Comparison of ENCODE assay signal across 15 cellular contexts in the genomic region with DNA sequence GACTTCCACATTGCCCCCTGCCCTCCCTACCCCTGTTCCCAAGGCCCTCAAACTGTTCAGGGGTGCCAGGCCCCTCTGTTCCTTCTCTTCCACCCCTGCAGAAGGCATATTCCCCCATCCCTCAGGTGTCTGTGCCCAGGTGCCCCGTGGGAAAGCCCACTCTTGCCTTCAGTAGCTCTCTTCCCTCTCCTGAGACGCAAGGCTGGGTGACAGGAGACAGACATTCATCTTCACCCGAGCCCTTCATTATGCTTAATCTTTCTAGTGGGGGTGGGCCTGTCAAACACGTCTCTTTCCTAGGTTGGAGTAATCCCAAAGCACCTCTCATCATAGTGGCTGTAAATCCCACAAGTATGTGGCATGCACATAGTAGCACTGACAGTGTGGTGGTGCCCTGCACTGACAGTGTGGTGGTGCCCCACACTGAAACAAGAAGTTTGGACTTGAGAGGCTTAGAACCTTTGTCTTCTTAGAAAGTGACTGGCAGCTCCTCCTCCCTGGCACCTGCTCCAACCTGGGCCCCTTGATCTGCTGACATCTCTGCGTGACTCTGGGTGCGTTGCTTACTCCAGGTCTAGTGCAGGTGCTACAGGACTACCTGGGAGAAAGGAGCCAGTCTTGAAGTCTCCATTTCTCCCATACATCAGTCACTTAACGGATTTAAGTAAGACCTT. TPM values are rescaled to one million over a fixed set of nuclear protein-coding genes. Genes with fewer than 3 reads are reported as not detected.
A peak's percentile ranks its signal among the peaks of the same experiment; 100 is the strongest.
DNase-seq lines count a peak whose midpoint lies in the region; ATAC-seq and TF ChIP-seq lines count a peak whose summit lies in the region.
"Had no signal": no experiment of that assay in that cellular context is flagged by ENCODE, and none has a peak within 500 bp of the region (broad histone marks: within the 10 kb centered on the region; RNA-seq: fewer than 3 reads in every experiment).

No MANE protein-coding gene starts in this region.

- H3K4me3 ChIP-seq in endodermal cell (ENCODE audit: low read length) = no peak overlapping the region
- H3K4me3 ChIP-seq in transverse colon = no peak overlapping the region

- H3K4me3 Mint-ChIP-seq in endodermal cell = no peak overlapping the region
- no peak overlapping the region for H3K4me3 Mint-ChIP-seq in osteocyte (ENCODE audit: unreplicated experiment)
- H3K4me3 Mint-ChIP-seq: activated naive CD8-positive, alpha-beta T cell; stimulated activated memory B cell treated with anti-CD40 and anti-IgM and Interleukin-4, amounts not matched to agents 10 μg/mL and 1 μg/mL and 100 μg/mL, for 72 hours had no signal

- H3K9me3 Mint-ChIP-seq in endodermal cell (no peaks in the 10 kb centered on the region), osteocyte (ENCODE audit: unreplicated experiment) (no peaks in the 10 kb centered on the region)
- H3K9me3 Mint-ChIP-seq: stimulated activated memory B cell treated with anti-CD40 and anti-IgM and Interleukin-4, amounts not matched to agents 10 μg/mL and 1 μg/mL and 100 μg/mL, for 72 hours had no signal

- no peaks in the 10 kb centered on the region for H3K9me3 ChIP-seq in endodermal cell (ENCODE audit: control insufficient read depth, low read length)
- no peaks in the 10 kb centered on the region for H3K9me3 ChIP-seq in transverse colon

- TF ChIP-seq EP300 in transverse colon (IDR thresholded peaks at IDR 0.05; ENCODE audit: low read depth) = no peak

- no peak for TF ChIP-seq CTCF in endodermal cell (conservative IDR thresholded peaks at IDR 0.05)
- TF ChIP-seq CTCF in osteocyte (IDR thresholded peaks at IDR 0.05) = no peak
- TF ChIP-seq CTCF in transverse colon (IDR thresholded peaks at IDR 0.05) = no peak

- no peak overlapping the region for H3K9ac ChIP-seq in endodermal cell (ENCODE audit: extremely low read depth, low read length, poor library complexity, severe bottlenecking)

- H3K36me3 Mint-ChIP-seq in endodermal cell (ENCODE audit: low read depth) (peaks cover 3% of the 10 kb centered on the region), osteocyte (ENCODE audit: unreplicated experiment) (no peaks in the 10 kb centered on the region)
- H3K36me3 Mint-ChIP-seq: activated naive CD8-positive, alpha-beta T cell; stimulated activated memory B cell treated with anti-CD40 and anti-IgM and Interleukin-4, amounts not matched to agents 10 μg/mL and 1 μg/mL and 100 μg/mL, for 72 hours had no signal

- 91 to 94% methylated on average over 6 to 7 of the region's 7 CpGs for WGBS in endodermal cell (ENCODE audit: insufficient coverage in 1 of 2, insufficient read length in 1 of 2), 2 experiments
- 80 to 83% methylated on average over 1 to 7 of the region's 7 CpGs for WGBS in transverse colon (ENCODE audit: low coverage in 1 of 2), 2 donors

- no peaks in the 10 kb centered on the region for H3K4me1 ChIP-seq in endodermal cell (ENCODE audit: control insufficient read depth, insufficient read depth, low read length)
- peaks cover 6 to 39% (median 29%) of the 10 kb centered on the region in 4 donors for H3K4me1 ChIP-seq in transverse colon
- H3K4me1 ChIP-seq: foreskin keratinocyte had no signal

- H3K27me3 Mint-ChIP-seq in endodermal cell (ENCODE audit: insufficient read depth) (no peaks in the 10 kb centered on the region), osteocyte (ENCODE audit: unreplicated experiment) (no peaks in the 10 kb centered on the region)
- H3K27me3 Mint-ChIP-seq: activated naive CD8-positive, alpha-beta T cell; stimulated activated memory B cell treated with anti-CD40 and anti-IgM and Interleukin-4, amounts not matched to agents 10 μg/mL and 1 μg/mL and 100 μg/mL, for 72 hours had no signal

- in situ Hi-C loops in transverse colon (cut with MboI; ENCODE audit: low pct_ligation_motif_present in 1 of 4, low pct_unique_long_range_greater_than_20kb in 1 of 4, low sequenced_read_pairs in 3 of 4) = no loop called here

- H3K27me3 ChIP-seq in endodermal cell (ENCODE audit: control insufficient read depth, insufficient read depth, low read length, poor library complexity, severe bottlenecking) (no peaks in the 10 kb centered on the region), transverse colon (no peaks in the 10 kb centered on the region)
- H3K27me3 ChIP-seq: foreskin keratinocyte had no signal

- H3K4me1 Mint-ChIP-seq in endodermal cell = peaks cover 6% of the 10 kb centered on the region
- peaks cover 44% of the 10 kb centered on the region for H3K4me1 Mint-ChIP-seq in osteocyte (ENCODE audit: unreplicated experiment)

- ATAC-seq in HG02981 (IDR thresholded peaks at IDR 0.05; ENCODE audit: unreplicated experiment) = no peak
- no peak for ATAC-seq in GM19324 (IDR thresholded peaks at IDR 0.05; ENCODE audit: low FRiP score, unreplicated experiment)
- ATAC-seq: foreskin keratinocyte; stimulated activated memory B cell treated with anti-CD40 and anti-IgM and Interleukin-4, amounts not matched to agents 10 μg/mL and 1 μg/mL and 100 μg/mL, for 72 hours had no signal

- intact Hi-C loops in transverse colon (cut with DNase I; ENCODE audit: low total_unique reads) = no loop called here

- no peak overlapping the region for H3K27ac ChIP-seq in endodermal cell (ENCODE audit: low read depth, low read length)
- peak overlapping the region; percentile 93 to 98 (median 95) for H3K27ac ChIP-seq in transverse colon
- H3K27ac ChIP-seq: foreskin keratinocyte had no signal

- peak; percentile 53 for DNase-seq in activated effector memory CD4-positive, alpha-beta T cell treated with anti-CD3 and anti-CD28 coated beads, Interleukin-2, amount 50 U/mL, for 16 hours
- no peak for DNase-seq in activated effector memory CD4-positive, alpha-beta T cell treated with Interleukin-2 at 50 U/mL for 16 hours
- DNase-seq in endodermal cell = peak; percentile 44
- DNase-seq in osteocyte (ENCODE audit: extremely low spot score, unreplicated experiment) = no peak
- DNase-seq in transverse colon = no peak
- DNase-seq in NCI-H2171 treated with DMSO at 0.1 percent for 48 hours (lab: John Stamatoyannopoulos, UW) = no peak
- DNase-seq: foreskin keratinocyte, kidney, NCI-H524 treated with DMSO at 0.1 percent for 48 hours, occipital lobe had no signal

- no peak for TF ChIP-seq POLR2A in transverse colon (IDR thresholded peaks at IDR 0.05)

- H3K36me3 ChIP-seq in endodermal cell (ENCODE audit: control insufficient read depth, insufficient read depth, low read length) (no peaks in the 10 kb centered on the region), transverse colon (no peaks in the 10 kb centered on the region)

- no peak overlapping the region for H3K27ac Mint-ChIP-seq in endodermal cell
- peak overlapping the region; percentile 58 for H3K27ac Mint-ChIP-seq in osteocyte (ENCODE audit: unreplicated experiment)
- H3K27ac Mint-ChIP-seq: activated naive CD8-positive, alpha-beta T cell; stimulated activated memory B cell treated with anti-CD40 and anti-IgM and Interleukin-4, amounts not matched to agents 10 μg/mL and 1 μg/mL and 100 μg/mL, for 72 hours had no signal

RNA-seq across cellular contexts. Expression of gene NINJ2, which starts 16.1 kb away (rescaled TPM):
- 1 to 10 TPM in 1 of 2 donors, under 1 TPM in 1; 0.73 to 5.1 TPM for total RNA-seq in endodermal cell
- polyA plus RNA-seq in endodermal cell (2013, experiment 1 of 2) = not detected
- polyA plus RNA-seq in endodermal cell (2013, experiment 2 of 2) = 0.41 TPM
- total RNA-seq in osteocyte = 1.3 and 2.3 TPM in 2 replicates
- 1 to 10 TPM; 1.4 to 8.0 (median 5.6) TPM for total RNA-seq in transverse colon
- total RNA-seq: A172 had no signal

Comparison
In these comparisons a context has a peak if more than half of its experiments do, and no peak if none do; other contexts are left out.
1. DNase-seq: peak in activated effector memory CD4-positive, alpha-beta T cell treated with anti-CD3 and anti-CD28 coated beads, Interleukin-2, amount 50 U/mL, for 16 hours (single experiment) and endodermal cell (single experiment); none in activated effector memory CD4-positive, alpha-beta T cell treated with Interleukin-2 at 50 U/mL for 16 hours (single experiment), osteocyte (single experiment), transverse colon (single experiment) and NCI-H2171 treated with DMSO at 0.1 percent for 48 hours (single experiment).